In the genomic region with DNA sequence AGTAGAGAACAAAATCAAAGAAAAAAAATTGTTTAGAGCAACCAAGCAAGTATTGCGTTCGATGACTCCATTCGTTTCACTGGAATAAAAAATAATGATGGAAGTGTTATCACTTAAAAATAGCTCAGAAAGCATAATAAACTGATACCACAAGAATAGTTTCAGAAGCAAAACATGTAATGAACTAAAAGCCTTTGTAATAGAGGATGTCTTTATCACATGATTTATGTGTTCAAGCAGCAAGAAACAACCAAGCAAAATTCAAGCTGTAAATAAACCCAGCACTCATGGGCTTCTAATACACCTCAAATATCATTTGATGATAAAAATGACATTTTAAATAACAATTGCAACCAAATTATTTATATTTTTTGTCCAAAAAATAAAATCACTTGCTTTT, we compare ENCODE assay signal across 14 cellular contexts.
"Had no signal": no experiment of that assay in that cellular context is flagged by ENCODE, and none has a peak within 500 bp of the region (broad histone marks: within the 10 kb centered on the region; RNA-seq: fewer than 3 reads in every experiment).

No MANE protein-coding gene starts in this region.

- FAIRE-seq: K562 had no signal

- H3K27me3 Mint-ChIP-seq: IgD-negative memory B cell had no signal

- H3K27ac Mint-ChIP-seq: IgD-negative memory B cell had no signal

- DNase-seq: Kasumi-1, MM.1S, NCI-H1092 treated with DMSO at 0.1 percent for 48 hours, NCI-H1436, NCI-H187, NCI-H2029, NCI-H2081 treated with DMSO at 0.1 percent for 48 hours, NCI-H2171, NCI-H524 treated with DMSO at 0.1 percent for 48 hours, NCI-H69, NCI-H774, T-helper 1 cell had no signal

- H3K36me3 Mint-ChIP-seq: IgD-negative memory B cell had no signal

- H3K4me1 Mint-ChIP-seq: IgD-negative memory B cell had no signal
